ENCODE assay signal across 8 cellular contexts in the genomic region with DNA sequence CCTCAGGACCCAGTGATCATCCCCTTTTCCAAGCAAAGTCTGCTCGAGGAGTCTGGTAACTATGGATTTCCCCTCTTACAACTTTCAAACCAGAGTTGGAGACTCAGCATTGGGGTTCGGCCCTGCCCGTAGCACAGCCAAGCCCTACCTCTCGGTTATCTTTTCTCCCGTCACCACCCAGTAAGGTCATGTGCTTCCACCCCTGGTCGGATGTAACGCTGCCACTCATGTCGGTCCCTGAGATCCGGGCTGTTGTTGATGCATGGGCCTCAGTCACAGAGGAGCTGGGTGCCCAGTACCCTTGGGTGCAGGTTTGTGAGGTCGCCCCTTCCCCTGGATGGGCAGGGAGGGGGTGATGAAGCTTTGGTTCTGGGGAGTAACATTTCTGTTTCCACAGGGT. TPM values are rescaled to one million over a fixed set of nuclear protein-coding genes. Genes with fewer than 3 reads are reported as not detected.
DNase-seq lines count a peak whose midpoint lies in the region.

No MANE protein-coding gene starts in this region.

- peaks cover 18 to 50% (median 41%) of the 10 kb centered on the region in 5 donors for H3K4me1 ChIP-seq in subcutaneous abdominal adipose tissue (ENCODE audit: control insufficient read depth in 5 of 5, insufficient read depth in 5 of 5, low read length in 5 of 5)

- peak; percentile 15 for DNase-seq in activated CD4-positive, alpha-beta T cell treated with anti-CD3 and anti-CD28 coated beads, Interleukin-2, amount 10 ng/mL, durations not matched to agents 7 days and 5 days
- DNase-seq in activated CD4-positive, alpha-beta T cell treated with anti-CD3 and anti-CD28 coated beads for 48 hours = no peak
- DNase-seq in NCI-H1092 (lab: John Stamatoyannopoulos, UW) = no peak
- DNase-seq in NCI-H345 treated with DMSO at 0.1 percent for 48 hours (lab: John Stamatoyannopoulos, UW; ENCODE audit: unreplicated experiment) = no peak
- no peak for DNase-seq in NCI-H69 (lab: John Stamatoyannopoulos, UW)

- peaks cover 51% of the 10 kb centered on the region for H3K4me1 Mint-ChIP-seq in activated CD4-positive, alpha-beta T cell treated with anti-CD3 and anti-CD28 coated beads, Interleukin-2, amount 10 ng/mL, durations not matched to agents 7 days and 5 days
- peaks cover 42% of the 10 kb centered on the region for H3K4me1 Mint-ChIP-seq in activated naive CD8-positive, alpha-beta T cell (ENCODE audit: low read depth)

- peaks cover 0 to 24% (median 22%) of the 10 kb centered on the region in 5 donors for H3K36me3 ChIP-seq in subcutaneous abdominal adipose tissue (ENCODE audit: control insufficient read depth in 5 of 5, insufficient read depth in 5 of 5, low read length in 5 of 5)

- peak overlapping the region; percentile 81 to 94 (median 89) for H3K4me3 ChIP-seq in subcutaneous abdominal adipose tissue (ENCODE audit: low read depth in 1 of 5, low read length in 5 of 5)

- no peaks in the 10 kb centered on the region for H3K27me3 Mint-ChIP-seq in activated CD4-positive, alpha-beta T cell treated with anti-CD3 and anti-CD28 coated beads, Interleukin-2, amount 10 ng/mL, durations not matched to agents 7 days and 5 days
- H3K27me3 Mint-ChIP-seq in activated naive CD8-positive, alpha-beta T cell = no peaks in the 10 kb centered on the region

- peaks cover 43% of the 10 kb centered on the region for H3K36me3 Mint-ChIP-seq in activated CD4-positive, alpha-beta T cell treated with anti-CD3 and anti-CD28 coated beads, Interleukin-2, amount 10 ng/mL, durations not matched to agents 7 days and 5 days (ENCODE audit: low read depth)
- peaks cover 4% of the 10 kb centered on the region for H3K36me3 Mint-ChIP-seq in activated naive CD8-positive, alpha-beta T cell

- CTCF ChIA-PET in activated CD4-positive, alpha-beta T cell treated with anti-CD3 and anti-CD28 coated beads, Interleukin-2, amount 10 ng/mL, durations not matched to agents 7 days and 5 days (lab: Charles Lee) = interaction anchor here (1.3 to 3.5 kb wide), 6 partner anchors 9 to 20 kb away, joined by 3 to 29 read pairs (median 9); partner anchors contain the start of gene SIGMAR1

- H3K9me3 ChIP-seq in subcutaneous abdominal adipose tissue (ENCODE audit: control insufficient read depth in 5 of 5, low read length in 5 of 5) = no peaks in the 10 kb centered on the region

- H3K27me3 ChIP-seq in layer of hippocampus (ENCODE audit: control insufficient read depth, insufficient read depth, low read length) = no peaks in the 10 kb centered on the region
- H3K27me3 ChIP-seq in subcutaneous abdominal adipose tissue (ENCODE audit: control insufficient read depth in 5 of 5, insufficient read depth in 4 of 5, low read length in 5 of 5) = no peaks in the 10 kb centered on the region

- POLR2A ChIA-PET in activated CD4-positive, alpha-beta T cell treated with anti-CD3 and anti-CD28 coated beads, Interleukin-2, amount 10 ng/mL, durations not matched to agents 7 days and 5 days (lab: Charles Lee) = interaction anchor here (0.7 to 1.3 kb wide), 2 partner anchors 10 to 14 kb away, joined by 3 to 8 read pairs; partner anchors contain the start of gene SIGMAR1

- H3K9ac ChIP-seq in subcutaneous abdominal adipose tissue (ENCODE audit: low read length in 5 of 5) = peak overlapping the region; percentile 33 to 93 (median 91)

- H3K27ac ChIP-seq in layer of hippocampus (ENCODE audit: low read depth, low read length) (peak overlapping the region; percentile 81), subcutaneous abdominal adipose tissue (ENCODE audit: low read depth, low read length) (peak overlapping the region; percentile 76)

- H3K9me3 Mint-ChIP-seq in activated CD4-positive, alpha-beta T cell treated with anti-CD3 and anti-CD28 coated beads, Interleukin-2, amount 10 ng/mL, durations not matched to agents 7 days and 5 days = no peaks in the 10 kb centered on the region
- H3K9me3 Mint-ChIP-seq in activated naive CD8-positive, alpha-beta T cell (ENCODE audit: low read depth) = no peaks in the 10 kb centered on the region

- H3K4me3 Mint-ChIP-seq in activated CD4-positive, alpha-beta T cell treated with anti-CD3 and anti-CD28 coated beads, Interleukin-2, amount 10 ng/mL, durations not matched to agents 7 days and 5 days = peak overlapping the region; percentile 87
- H3K4me3 Mint-ChIP-seq in activated naive CD8-positive, alpha-beta T cell = peak overlapping the region; percentile 94

- peak overlapping the region; percentile 88 for H3K27ac Mint-ChIP-seq in activated CD4-positive, alpha-beta T cell treated with anti-CD3 and anti-CD28 coated beads, Interleukin-2, amount 10 ng/mL, durations not matched to agents 7 days and 5 days
- H3K27ac Mint-ChIP-seq in activated naive CD8-positive, alpha-beta T cell = peak overlapping the region; percentile 89

RNA-seq across cellular contexts. Expression of gene GALT, which starts 1.2 kb away (rescaled TPM):
- 100 to 1,000 TPM; 114 to 125 TPM for total RNA-seq in activated CD4-positive, alpha-beta T cell treated with anti-CD3 and anti-CD28 coated beads, Interleukin-2, amount 10 ng/mL, durations not matched to agents 7 days and 5 days

RNA-seq across cellular contexts. Expression of gene IL11RA, which starts 4.3 kb away (rescaled TPM):
- total RNA-seq in activated CD4-positive, alpha-beta T cell treated with anti-CD3 and anti-CD28 coated beads, Interleukin-2, amount 10 ng/mL, durations not matched to agents 7 days and 5 days = 10 to 100 TPM; 66.3 to 68.5 TPM

RNA-seq across cellular contexts. Expression of gene SIGMAR1, which starts 10.1 kb away (rescaled TPM):
- total RNA-seq in activated CD4-positive, alpha-beta T cell treated with anti-CD3 and anti-CD28 coated beads, Interleukin-2, amount 10 ng/mL, durations not matched to agents 7 days and 5 days = 10 to 100 TPM; 57.7 to 62.2 TPM

RNA-seq across cellular contexts. Expression of gene CCL27, which starts 14.8 kb away (rescaled TPM):
- total RNA-seq in activated CD4-positive, alpha-beta T cell treated with anti-CD3 and anti-CD28 coated beads, Interleukin-2, amount 10 ng/mL, durations not matched to agents 7 days and 5 days = not detected

RNA-seq across cellular contexts. Expression of gene ARID3C, which starts 18.8 kb away (rescaled TPM):
- total RNA-seq in activated CD4-positive, alpha-beta T cell treated with anti-CD3 and anti-CD28 coated beads, Interleukin-2, amount 10 ng/mL, durations not matched to agents 7 days and 5 days = under 1 TPM; 0.46 to 0.69 TPM
